ENCODE assay signal across 7 cellular contexts in genomic region chrX:38327775-38328081, GRCh38. TPM values are rescaled to one million over a fixed set of nuclear protein-coding genes. Genes with fewer than 3 reads are reported as not detected.
DNase-seq lines count a peak whose midpoint lies in the region; ATAC-seq and TF ChIP-seq lines count a peak whose summit lies in the region.

No MANE protein-coding gene starts in this region.

- H3K18ac ChIP-seq in mesendoderm (ENCODE audit: low read length) = no peak overlapping the region

- POLR2A ChIA-PET in GM10248 (lab: Yijun Ruan, JAX) = no interaction called here

- H3K36me3 ChIP-seq in NT2/D1 (ENCODE audit: insufficient read depth, insufficient read length, low read length) (no peaks in the 10 kb centered on the region), mesendoderm (ENCODE audit: control insufficient read depth, insufficient read depth, low read length) (no peaks in the 10 kb centered on the region)

- H3K9ac ChIP-seq in NT2/D1 (ENCODE audit: insufficient read length, low read depth) (peak overlapping the region; percentile 87), mesendoderm (ENCODE audit: low read length) (no peak overlapping the region)

- peak; percentile 15 for ATAC-seq in GM21528 (IDR thresholded peaks at IDR 0.05; ENCODE audit: low FRiP score, unreplicated experiment)
- no peak for ATAC-seq in stimulated activated naive CD8-positive, alpha-beta T cell treated with anti-CD3 and anti-CD28 coated beads, Interleukin-15, amount 100 ng/mL, for 72 hours

- no peak overlapping the region for H3K4me2 ChIP-seq in mesendoderm (ENCODE audit: low read length)

- H4K5ac ChIP-seq in mesendoderm (ENCODE audit: low read length) = no peak overlapping the region

- H3K79me1 ChIP-seq in mesendoderm (ENCODE audit: low read length) = no peaks in the 10 kb centered on the region

- H3K36me3 Mint-ChIP-seq in endothelial cell (ENCODE audit: low read depth, unreplicated experiment) = no peaks in the 10 kb centered on the region

- no peaks in the 10 kb centered on the region for H3K9me3 ChIP-seq in NT2/D1 (ENCODE audit: insufficient read depth, low read length)

- DNase-seq in NT2/D1 (ENCODE audit: low read depth, low spot score) (no peak), endothelial cell (ENCODE audit: low spot score) (no peak), DMS53 (lab: John Stamatoyannopoulos, UW) (no peak), mesendoderm (no peak), GM10248 (ENCODE audit: extremely low spot score) (no peak)
- DNase-seq in stimulated activated naive CD8-positive, alpha-beta T cell treated with anti-CD3 and anti-CD28 coated beads, Interleukin-15, amount 100 ng/mL, for 72 hours = no peak

- no CpG with 5 or more reads among the region's 4 CpGs for WGBS in mesendoderm (ENCODE audit: extremely low coverage, insufficient coverage, low lambda C conversion rate)

- H2BK120ac ChIP-seq in mesendoderm (ENCODE audit: low read depth, low read length) = no peak overlapping the region

- H3K9me3 Mint-ChIP-seq in endothelial cell (ENCODE audit: unreplicated experiment) = no peaks in the 10 kb centered on the region
- no peaks in the 10 kb centered on the region for H3K9me3 Mint-ChIP-seq in stimulated activated naive CD8-positive, alpha-beta T cell treated with anti-CD3 and anti-CD28 coated beads, Interleukin-15, amount 100 ng/mL, for 72 hours

- no peak overlapping the region for H3K27ac ChIP-seq in mesendoderm (ENCODE audit: low read depth, low read length)

- H3K4me1 ChIP-seq in NT2/D1 (ENCODE audit: insufficient read depth, insufficient read length) = no peaks in the 10 kb centered on the region
- H3K4me1 ChIP-seq in mesendoderm (ENCODE audit: control insufficient read depth, low read depth, low read length) = no peaks in the 10 kb centered on the region

- CTCF ChIA-PET in GM10248 (lab: Yijun Ruan, JAX) = interaction anchor here (0.7 to 3.0 kb wide), 27 partner anchors 9 to 659 kb away, joined by 3 to 17 read pairs (median 4); partner anchors contain the start of gene SRPX

- TF ChIP-seq CTCF in endothelial cell (IDR thresholded peaks at IDR 0.05; ENCODE audit: unreplicated experiment) (no peak), GM10248 (IDR thresholded peaks at IDR 0.05; ENCODE audit: control extremely low read depth, extremely low read depth, low read depth, missing control alignments) (no peak)

- H3K27me3 Mint-ChIP-seq in endothelial cell (ENCODE audit: unreplicated experiment) = no peaks in the 10 kb centered on the region
- no peaks in the 10 kb centered on the region for H3K27me3 Mint-ChIP-seq in stimulated activated naive CD8-positive, alpha-beta T cell treated with anti-CD3 and anti-CD28 coated beads, Interleukin-15, amount 100 ng/mL, for 72 hours

- H3K4me3 Mint-ChIP-seq in endothelial cell (ENCODE audit: unreplicated experiment) = peak overlapping the region; percentile 95
- H3K4me3 Mint-ChIP-seq in stimulated activated naive CD8-positive, alpha-beta T cell treated with anti-CD3 and anti-CD28 coated beads, Interleukin-15, amount 100 ng/mL, for 72 hours = peak overlapping the region; percentile 92 to 95

- H3K27me3 ChIP-seq in NT2/D1 (ENCODE audit: insufficient read depth, insufficient read length) (peaks cover 5% of the 10 kb centered on the region), mesendoderm (ENCODE audit: insufficient read depth, low read length, poor library complexity) (no peaks in the 10 kb centered on the region)

- no peak overlapping the region for H4K8ac ChIP-seq in mesendoderm (ENCODE audit: low read depth, low read length)

- H3K4ac ChIP-seq in mesendoderm (ENCODE audit: low read depth, low read length) = no peak overlapping the region

- peaks cover 16% of the 10 kb centered on the region for H3K4me1 Mint-ChIP-seq in endothelial cell (ENCODE audit: unreplicated experiment)
- H3K4me1 Mint-ChIP-seq in stimulated activated naive CD8-positive, alpha-beta T cell treated with anti-CD3 and anti-CD28 coated beads, Interleukin-15, amount 100 ng/mL, for 72 hours = peaks cover 21% of the 10 kb centered on the region

- no peak overlapping the region for H3K27ac Mint-ChIP-seq in endothelial cell (ENCODE audit: unreplicated experiment)
- peak overlapping the region; percentile 99 to 100 for H3K27ac Mint-ChIP-seq in stimulated activated naive CD8-positive, alpha-beta T cell treated with anti-CD3 and anti-CD28 coated beads, Interleukin-15, amount 100 ng/mL, for 72 hours

- H2AK5ac ChIP-seq in mesendoderm (ENCODE audit: low read length) = no peak overlapping the region

- no peaks in the 10 kb centered on the region for H3K79me2 ChIP-seq in mesendoderm (ENCODE audit: control insufficient read depth, insufficient read depth, low read length)

- H2BK15ac ChIP-seq in mesendoderm (replicated peaks; ENCODE audit: low read depth) = no peak overlapping the region

- no peak overlapping the region for H3K23ac ChIP-seq in mesendoderm (ENCODE audit: low read length)

- no peak overlapping the region for H3K4me3 ChIP-seq in NT2/D1 (ENCODE audit: insufficient read length, low read depth)
- H3K4me3 ChIP-seq in mesendoderm (ENCODE audit: low read length) = no peak overlapping the region

- H2BK5ac ChIP-seq in mesendoderm (ENCODE audit: low read length) = no peak overlapping the region

- H3K56ac ChIP-seq in mesendoderm (ENCODE audit: low read length) = no peak overlapping the region

RNA-seq across cellular contexts. Expression of gene RPGR, which starts 0.4 kb away (rescaled TPM):
- 17.2 TPM for total RNA-seq in endothelial cell (ENCODE audit: unreplicated experiment)
- polyA plus RNA-seq in mesendoderm (2013, experiment 1 of 2) = 6.4 TPM
- polyA plus RNA-seq in mesendoderm (2013, experiment 2 of 2) = 6.3 TPM

RNA-seq across cellular contexts. Expression of gene OTC, which starts 24.7 kb away (rescaled TPM):
- total RNA-seq in endothelial cell (ENCODE audit: unreplicated experiment) = not detected
- not detected for polyA plus RNA-seq in mesendoderm (2013, experiment 1 of 2)
- polyA plus RNA-seq in mesendoderm (2013, experiment 2 of 2) = not detected
